1 cellular context compared by ENCODE assay signal in the genomic region with DNA sequence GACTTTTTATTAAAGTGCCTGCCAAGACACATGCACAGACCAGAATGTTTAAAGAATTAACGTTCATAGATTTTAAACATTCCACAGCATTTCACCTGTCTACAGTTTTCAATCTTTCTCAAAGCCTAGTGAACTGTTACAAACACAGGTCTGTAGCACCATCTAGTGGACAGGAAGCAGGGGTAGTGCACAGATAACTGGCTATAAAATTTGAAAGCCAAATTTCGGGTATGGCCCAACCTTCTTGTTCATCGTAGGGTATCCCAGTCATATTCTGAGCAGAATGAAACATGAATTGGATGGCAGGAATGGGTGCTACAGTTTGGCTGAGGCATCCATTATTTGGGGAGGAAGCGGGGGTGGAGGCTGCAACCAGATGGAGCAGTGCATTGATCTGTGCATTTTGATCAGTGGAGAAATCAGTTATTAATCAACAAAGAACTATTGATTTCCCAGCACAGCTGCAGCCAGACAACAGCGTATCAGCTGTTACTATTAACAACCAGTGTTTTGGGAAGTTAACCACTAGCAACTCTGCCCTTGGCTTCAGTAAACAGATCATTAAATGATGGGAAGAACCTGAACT.
TF ChIP-seq lines count a peak whose summit lies in the region.

No MANE protein-coding gene starts in this region.

TF ChIP-seq in H1, 55 proteins besides CTCF, POLR2A, EP300 and RAD21:
- TF ChIP-seq, protein P1, sequence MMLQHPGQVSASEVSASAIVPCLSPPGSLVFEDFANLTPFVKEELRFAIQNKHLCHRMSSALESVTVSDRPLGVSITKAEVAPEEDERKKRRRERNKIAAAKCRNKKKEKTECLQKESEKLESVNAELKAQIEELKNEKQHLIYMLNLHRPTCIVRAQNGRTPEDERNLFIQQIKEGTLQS (IDR thresholded peaks at IDR 0.05; ENCODE audit: insufficient read depth, low read depth, low read length) = no peak
- TF ChIP-seq, protein P2, sequence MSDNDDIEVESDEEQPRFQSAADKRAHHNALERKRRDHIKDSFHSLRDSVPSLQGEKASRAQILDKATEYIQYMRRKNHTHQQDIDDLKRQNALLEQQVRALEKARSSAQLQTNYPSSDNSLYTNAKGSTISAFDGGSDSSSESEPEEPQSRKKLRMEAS (IDR thresholded peaks at IDR 0.05) = no peak
